In genomic region chr1:68979891-68980290, GRCh38 we compare ENCODE assay signal across 22 cellular contexts.
"Had no signal": no experiment of that assay in that cellular context is flagged by ENCODE, and none has a peak within 500 bp of the region (broad histone marks: within the 10 kb centered on the region; RNA-seq: fewer than 3 reads in every experiment).

No MANE protein-coding gene starts in this region.

- H3K9me3 ChIP-seq: MG63, SK-N-SH had no signal

- H3K36me3 ChIP-seq: MG63 had no signal

- H3K27ac ChIP-seq: RWPE1 had no signal

- H3K27me3 ChIP-seq: MG63 had no signal

- H3K4me3 ChIP-seq: MG63 had no signal

- DNase-seq: IMR-90, Karpas-422, KG1, MG63, NCI-H1092, NCI-H1105 treated with DMSO at 0.1 percent for 48 hours, NCI-H1417 treated with DMSO at 0.1 percent for 48 hours, NCI-H146, NCI-H1694 treated with DMSO at 0.1 percent for 48 hours, NCI-H1930, NCI-H2081, NCI-H2107, NCI-H2227 treated with DMSO at 0.1 percent for 48 hours, NCI-H524, NCI-H526 treated with DMSO at 0.1 percent for 48 hours, NCI-H748 treated with DMSO at 0.1 percent for 48 hours, PC-3, SHP77, SK-N-SH, SW 1271 had no signal

- H3K9ac ChIP-seq: SK-N-SH had no signal

- ATAC-seq: Panc1, PC-3 had no signal
